Comparison of ENCODE assay signal across 31 cellular contexts in genomic region chr9:132683873-132684272, GRCh38.
"Had no signal": no experiment of that assay in that cellular context is flagged by ENCODE, and none has a peak within 500 bp of the region (broad histone marks: within the 10 kb centered on the region; RNA-seq: fewer than 3 reads in every experiment).

No MANE protein-coding gene starts in this region.

- H3K9me3 ChIP-seq: Peyer's patch had no signal

- H3K27me3 ChIP-seq: Peyer's patch had no signal

- H3K27me3 Mint-ChIP-seq: activated CD4-positive, alpha-beta T cell treated with anti-CD3 and anti-CD28 coated beads, Interleukin-2, amount 10 ng/mL, durations not matched to agents 24 days and 14 days; activated CD8-positive, alpha-beta T cell treated with anti-CD3 and anti-CD28 coated beads for 36 hours; activated naive CD4-positive, alpha-beta T cell treated with anti-CD3 and anti-CD28 coated beads, Interleukin-2, amount 10 ng/mL, durations not matched to agents 7 days and 5 days; activated naive CD8-positive, alpha-beta T cell; activated naive CD8-positive, alpha-beta T cell treated with anti-CD3 and anti-CD28 coated beads, Interleukin-2, amount 50 U/mL, for 24 hours; brain had no signal

- H3K4me3 ChIP-seq: Peyer's patch had no signal

- H3K27ac Mint-ChIP-seq: activated CD4-positive, alpha-beta T cell treated with anti-CD3 and anti-CD28 coated beads, Interleukin-2, amount 10 ng/mL, durations not matched to agents 24 days and 14 days; activated CD8-positive, alpha-beta T cell treated with anti-CD3 and anti-CD28 coated beads for 36 hours; activated naive CD4-positive, alpha-beta T cell treated with anti-CD3 and anti-CD28 coated beads, Interleukin-2, amount 10 ng/mL, durations not matched to agents 7 days and 5 days; activated naive CD8-positive, alpha-beta T cell; activated naive CD8-positive, alpha-beta T cell treated with anti-CD3 and anti-CD28 coated beads, Interleukin-2, amount 50 U/mL, for 24 hours; activated T-helper 1 cell treated with anti-CD3 and anti-CD28 coated beads, Interleukin-12 subunit alpha, Interleukin-12 subunit beta, Interleukin-2, Interleukin-4 antibody, amounts not matched to agents 30 ng/mL and 10 ng/mL and 1 ng/mL, durations not matched to agents 14 hours and 24 hours and 36 hours; brain had no signal

- H3K9me3 Mint-ChIP-seq: activated CD4-positive, alpha-beta T cell treated with anti-CD3 and anti-CD28 coated beads, Interleukin-2, amount 10 ng/mL, durations not matched to agents 24 days and 14 days; activated CD8-positive, alpha-beta T cell treated with anti-CD3 and anti-CD28 coated beads for 36 hours; activated naive CD4-positive, alpha-beta T cell treated with anti-CD3 and anti-CD28 coated beads, Interleukin-2, amount 10 ng/mL, durations not matched to agents 7 days and 5 days; activated naive CD8-positive, alpha-beta T cell treated with anti-CD3 and anti-CD28 coated beads, Interleukin-2, amount 50 U/mL, for 24 hours; activated T-helper 1 cell treated with anti-CD3 and anti-CD28 coated beads, Interleukin-12 subunit alpha, Interleukin-12 subunit beta, Interleukin-2, Interleukin-4 antibody, amounts not matched to agents 30 ng/mL and 10 ng/mL and 1 ng/mL, durations not matched to agents 14 hours and 24 hours and 36 hours; brain; T-helper 2 cell treated with Interferon-gamma antibody and Interleukin-4, amounts not matched to agents 5 μg/mL and 100 μg/mL, for 36 hours had no signal

- H3K27ac ChIP-seq: KMS-11, Peyer's patch had no signal

- DNase-seq: activated CD4-positive, alpha-beta T cell treated with anti-CD3 and anti-CD28 coated beads, Interleukin-2, amount 10 ng/mL, durations not matched to agents 24 days and 14 days; activated CD4-positive, alpha-beta T cell treated with anti-CD3 and anti-CD28 coated beads, Interleukin-2, amount 50 U/mL, for 4 hours; activated CD8-positive, alpha-beta T cell treated with anti-CD3 and anti-CD28 coated beads for 36 hours; activated effector memory CD4-positive, alpha-beta T cell treated with Interleukin-2 at 50 U/mL for 16 hours; activated naive CD4-positive, alpha-beta T cell treated with anti-CD3 and anti-CD28 coated beads, Interleukin-2, amount 10 ng/mL, durations not matched to agents 7 days and 5 days; activated naive CD8-positive, alpha-beta T cell treated with anti-CD3 and anti-CD28 coated beads, Interleukin-2, amount 50 U/mL, for 24 hours; activated T-cell treated with anti-CD3 and anti-CD28 coated beads, Interleukin-2, amount 50 U/mL, for 1 hour; anterior cingulate cortex; central memory CD4-positive, alpha-beta T cell; MM.1S; MV-4-11; NCI-H1092; NCI-H146; NCI-H187; NCI-H2029 treated with DMSO at 0.1 percent for 48 hours; NCI-H2107; NCI-H2171; NCI-H510A; NCI-H526; NCI-H748 treated with DMSO at 0.1 percent for 48 hours; NK-92 treated with Interleukin-12 subunit alpha and Interleukin-12 subunit beta, amount 100 ng/mL, for 24 hours; PC-3; Peyer's patch; RPMI8226; SW 1271; T-helper 1 cell had no signal

- H3K4me2 ChIP-seq: KMS-11 had no signal

- H3K4me1 ChIP-seq: Peyer's patch had no signal

- ATAC-seq: activated CD8-positive, alpha-beta T cell treated with anti-CD3 and anti-CD28 coated beads for 36 hours; activated naive CD8-positive, alpha-beta T cell treated with anti-CD3 and anti-CD28 coated beads, Interleukin-2, amount 50 U/mL, for 24 hours; PC-3 had no signal

- H3K4me3 Mint-ChIP-seq: activated CD4-positive, alpha-beta T cell treated with anti-CD3 and anti-CD28 coated beads, Interleukin-2, amount 10 ng/mL, durations not matched to agents 24 days and 14 days; activated CD8-positive, alpha-beta T cell treated with anti-CD3 and anti-CD28 coated beads for 36 hours; activated naive CD4-positive, alpha-beta T cell treated with anti-CD3 and anti-CD28 coated beads, Interleukin-2, amount 10 ng/mL, durations not matched to agents 7 days and 5 days; activated naive CD8-positive, alpha-beta T cell; activated naive CD8-positive, alpha-beta T cell treated with anti-CD3 and anti-CD28 coated beads, Interleukin-2, amount 50 U/mL, for 24 hours; activated T-helper 1 cell treated with anti-CD3 and anti-CD28 coated beads, Interleukin-12 subunit alpha, Interleukin-12 subunit beta, Interleukin-2, Interleukin-4 antibody, amounts not matched to agents 30 ng/mL and 10 ng/mL and 1 ng/mL, durations not matched to agents 14 hours and 24 hours and 36 hours; brain; T-helper 2 cell treated with Interferon-gamma antibody and Interleukin-4, amounts not matched to agents 5 μg/mL and 100 μg/mL, for 36 hours had no signal
